Comparison of ENCODE assay signal across 15 cellular contexts in the genomic region with DNA sequence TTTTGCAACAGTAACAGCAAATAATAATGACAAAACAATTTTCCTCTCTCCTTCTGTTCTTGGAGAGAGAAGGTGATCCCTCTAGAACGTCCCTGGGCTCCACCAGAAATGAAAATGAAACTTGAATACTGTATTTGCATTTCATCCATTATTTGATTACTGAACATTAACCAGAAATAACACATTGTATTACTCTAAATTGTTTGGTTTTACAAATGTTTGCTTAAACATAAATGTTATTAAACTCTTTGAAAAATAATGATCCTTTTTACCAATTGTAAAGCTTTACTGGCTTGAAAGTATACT.
"Had no signal": no experiment of that assay in that cellular context is flagged by ENCODE, and none has a peak within 500 bp of the region (broad histone marks: within the 10 kb centered on the region; RNA-seq: fewer than 3 reads in every experiment).

No MANE protein-coding gene starts in this region.

- H3K4me1 ChIP-seq: gastrocnemius medialis, heart left ventricle, uterus had no signal

- ATAC-seq: activated CD4-positive, CD25-positive, alpha-beta regulatory T cell treated with anti-CD3 and anti-CD28 coated beads, Interleukin-2, amount 50 U/mL, for 24 hours; activated naive CD8-positive, alpha-beta T cell treated with anti-CD3 and anti-CD28 coated beads, Interleukin-2, amount 50 U/mL, for 24 hours; gastrocnemius medialis; heart left ventricle; naive thymus-derived CD8-positive, alpha-beta T cell; stimulated activated effector memory CD8-positive, alpha-beta T cell treated with anti-CD3 and anti-CD28 coated beads, Interleukin-12 subunit alpha, Interleukin-12 subunit beta, amount 100 ng/mL, for 72 hours had no signal

- DNase-seq: activated naive CD4-positive, alpha-beta T cell treated with Interleukin-2 at 50 U/mL for 16 hours; activated naive CD8-positive, alpha-beta T cell treated with anti-CD3 and anti-CD28 coated beads, Interleukin-2, amount 50 U/mL, for 24 hours; activated T-cell treated with anti-CD3 and anti-CD28 coated beads for 4 hours; gastrocnemius medialis; heart left ventricle; naive thymus-derived CD8-positive, alpha-beta T cell; T-helper 1 cell; T1000; tibial artery; uterus had no signal

- H3K27ac ChIP-seq: gastrocnemius medialis, heart left ventricle, parathyroid adenoma, tibial artery, uterus had no signal

- H3K36me3 ChIP-seq: tibial artery, uterus had no signal

- H3K9ac ChIP-seq: parathyroid adenoma had no signal

- FAIRE-seq: colon, islet of Langerhans had no signal

- H3K9me3 ChIP-seq: gastrocnemius medialis, heart left ventricle, tibial artery, uterus had no signal

- H2AFZ ChIP-seq: parathyroid adenoma had no signal

- H3K4me3 ChIP-seq: gastrocnemius medialis, uterus had no signal

- H3K27me3 ChIP-seq: gastrocnemius medialis, heart left ventricle, tibial artery, uterus had no signal
